ENCODE assay signal across 22 cellular contexts in the genomic region with DNA sequence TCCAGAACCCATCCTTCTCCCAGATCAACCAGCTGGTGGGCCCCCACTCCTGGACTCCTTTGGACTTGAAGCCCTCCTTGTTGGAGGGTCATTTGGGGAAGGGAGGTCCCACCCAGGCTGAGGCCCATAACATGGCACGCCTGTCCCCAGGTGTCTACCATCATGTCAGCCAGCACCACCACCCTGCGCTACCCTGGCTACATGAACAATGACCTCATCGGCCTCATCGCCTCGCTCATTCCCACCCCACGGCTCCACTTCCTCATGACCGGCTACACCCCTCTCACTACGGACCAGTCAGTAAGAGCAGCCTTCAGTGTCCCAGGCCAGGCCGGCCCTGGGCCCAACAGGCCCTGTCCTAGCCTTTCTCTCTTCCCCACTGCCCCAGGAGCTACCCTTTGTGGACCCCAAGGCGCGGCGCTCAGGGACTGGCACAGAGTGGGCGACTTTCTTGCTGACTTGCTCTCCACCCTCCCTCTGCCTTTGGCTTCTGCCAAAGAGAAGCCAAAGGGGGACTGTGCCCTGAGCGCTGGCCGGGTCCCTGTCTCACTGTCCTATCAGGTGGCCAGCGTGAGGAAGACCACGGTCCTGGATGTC.
"Had no signal": no experiment of that assay in that cellular context is flagged by ENCODE, and none has a peak within 500 bp of the region (broad histone marks: within the 10 kb centered on the region; RNA-seq: fewer than 3 reads in every experiment).

No MANE protein-coding gene starts in this region.

- H3K27ac ChIP-seq: neutrophil, parathyroid adenoma, prostate gland, thoracic aorta, tibial nerve, upper lobe of left lung, uterus had no signal

- H3K79me2 ChIP-seq: parathyroid adenoma had no signal

- ATAC-seq: effector memory CD8-positive, alpha-beta T cell; left lobe of liver; naive thymus-derived CD4-positive, alpha-beta T cell; right cardiac atrium; stimulated activated naive B cell treated with anti-CD40 and anti-IgM and Interleukin-4, amounts not matched to agents 10 μg/mL and 1 μg/mL and 100 μg/mL, for 72 hours had no signal

- H3K27ac Mint-ChIP-seq: effector memory CD8-positive, alpha-beta T cell; naive thymus-derived CD4-positive, alpha-beta T cell; nephron progenitor cell; stimulated activated naive B cell treated with anti-CD40 and anti-IgM and Interleukin-4, amounts not matched to agents 10 μg/mL and 1 μg/mL and 100 μg/mL, for 72 hours; stimulated activated naive CD8-positive, alpha-beta T cell treated with anti-CD3 and anti-CD28 coated beads, Interleukin-15, Interleukin-2, amounts not matched to agents 100 ng/mL and 50 ng/mL, for 24 hours had no signal

- H3K9me3 ChIP-seq: neutrophil, prostate gland, thoracic aorta, tibial nerve, upper lobe of left lung, uterus had no signal

- H3K27me3 Mint-ChIP-seq: effector memory CD8-positive, alpha-beta T cell; stimulated activated naive B cell treated with anti-CD40 and anti-IgM and Interleukin-4, amounts not matched to agents 10 μg/mL and 1 μg/mL and 100 μg/mL, for 72 hours; stimulated activated naive CD8-positive, alpha-beta T cell treated with anti-CD3 and anti-CD28 coated beads, Interleukin-15, Interleukin-2, amounts not matched to agents 100 ng/mL and 50 ng/mL, for 24 hours had no signal

- H3K4me3 ChIP-seq: prostate gland, thoracic aorta, tibial nerve, upper lobe of left lung, uterus had no signal

- H3K9me3 Mint-ChIP-seq: effector memory CD8-positive, alpha-beta T cell; nephron progenitor cell; stimulated activated naive B cell treated with anti-CD40 and anti-IgM and Interleukin-4, amounts not matched to agents 10 μg/mL and 1 μg/mL and 100 μg/mL, for 72 hours; stimulated activated naive CD8-positive, alpha-beta T cell treated with anti-CD3 and anti-CD28 coated beads, Interleukin-15, Interleukin-2, amounts not matched to agents 100 ng/mL and 50 ng/mL, for 24 hours had no signal

- H3K27me3 ChIP-seq: neutrophil, tibial nerve, upper lobe of left lung, uterus had no signal

- H3K4me1 ChIP-seq: parathyroid adenoma, uterus had no signal

- H3K4me3 Mint-ChIP-seq: effector memory CD8-positive, alpha-beta T cell; naive thymus-derived CD4-positive, alpha-beta T cell; nephron progenitor cell; stimulated activated naive B cell treated with anti-CD40 and anti-IgM and Interleukin-4, amounts not matched to agents 10 μg/mL and 1 μg/mL and 100 μg/mL, for 72 hours; stimulated activated naive CD8-positive, alpha-beta T cell treated with anti-CD3 and anti-CD28 coated beads, Interleukin-15, Interleukin-2, amounts not matched to agents 100 ng/mL and 50 ng/mL, for 24 hours had no signal

- DNase-seq: cerebellar nuclear complex; cortex of kidney; effector memory CD8-positive, alpha-beta T cell; hypothalamus; mesenchymal stem cell; midbrain; naive thymus-derived CD4-positive, alpha-beta T cell; nephron progenitor cell; small intestine; stimulated activated CD4-positive, alpha-beta T cell treated with anti-CD3 and anti-CD28 coated beads, Interleukin-15, amount 100 ng/mL, for 24 hours; stimulated activated CD4-positive, alpha-beta T cell treated with anti-CD3 and anti-CD28 coated beads, Interleukin-2, amount 100 ng/mL, for 48 hours; stimulated activated naive B cell treated with anti-CD40 and anti-IgM and Interleukin-4, amounts not matched to agents 10 μg/mL and 1 μg/mL and 100 μg/mL, for 72 hours; upper lobe of left lung; uterus had no signal

- H2AFZ ChIP-seq: parathyroid adenoma had no signal

- H3K36me3 ChIP-seq: uterus had no signal
